9 cellular contexts compared by ENCODE assay signal in the genomic region with DNA sequence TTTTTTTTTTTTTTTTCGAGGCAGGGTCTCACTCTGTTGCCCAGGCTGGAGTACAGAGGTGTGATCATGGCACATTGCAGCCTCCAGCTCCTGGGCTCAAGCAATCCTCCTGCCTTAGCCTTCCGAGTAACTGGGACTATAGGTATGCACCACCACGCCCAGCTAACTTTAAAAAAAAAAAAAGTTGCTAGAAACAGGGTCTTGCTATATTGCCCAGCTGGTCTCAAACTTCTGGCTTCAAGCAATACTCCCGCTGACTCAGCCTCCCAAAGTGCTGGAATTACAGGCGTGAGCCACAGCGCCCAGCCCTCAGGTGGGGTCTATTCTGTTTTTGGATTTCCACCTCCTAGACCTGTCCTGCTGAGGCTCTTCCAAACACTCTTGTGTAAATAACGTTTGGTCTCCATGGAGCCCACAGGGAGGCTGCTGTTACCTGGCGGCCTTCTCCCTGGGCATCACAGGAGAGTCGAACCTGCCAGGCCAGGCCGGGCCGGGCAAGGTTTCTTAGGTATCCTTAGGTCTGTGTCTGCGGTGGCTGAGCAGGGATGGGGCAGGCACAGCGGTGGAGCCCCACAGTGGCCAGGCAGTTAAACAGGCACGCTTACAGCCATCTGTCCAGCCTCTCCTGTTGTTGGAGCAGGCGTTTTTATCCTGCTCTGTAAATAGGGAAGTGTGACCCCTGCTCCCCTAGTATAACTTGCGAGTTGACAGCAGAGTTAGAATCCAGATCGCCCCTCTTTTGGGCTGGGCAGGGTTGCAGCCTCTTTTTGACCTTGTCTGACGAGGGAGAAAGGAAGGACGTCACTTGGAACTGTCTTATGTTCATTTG. TPM values are rescaled to one million over a fixed set of nuclear protein-coding genes. Genes with fewer than 3 reads are reported as not detected.
DNase-seq lines count a peak whose midpoint lies in the region; ATAC-seq and TF ChIP-seq lines count a peak whose summit lies in the region.
"Had no signal": no experiment of that assay in that cellular context is flagged by ENCODE, and none has a peak within 500 bp of the region (broad histone marks: within the 10 kb centered on the region; RNA-seq: fewer than 3 reads in every experiment).

No MANE protein-coding gene starts in this region.

- no peaks in the 10 kb centered on the region for H3K27me3 ChIP-seq in adrenal gland
- no peaks in the 10 kb centered on the region for H3K27me3 ChIP-seq in sigmoid colon

- H3K4me3 ChIP-seq in adrenal gland (peak overlapping the region in 1 of 4 donors; percentile 23), sigmoid colon (peak overlapping the region in 2 of 4 donors; percentile 4 to 21)

- TF ChIP-seq CTCF in GM10266 (IDR thresholded peaks at IDR 0.05; ENCODE audit: control insufficient read depth, insufficient read depth, low read depth, missing control alignments) = peak; percentile 11
- TF ChIP-seq CTCF in adrenal gland (IDR thresholded peaks at IDR 0.05) = peak in 4 of 6 experiments; percentile 4 to 30 (median 20)
- peak in 1 of 4 experiments; percentile 13 for TF ChIP-seq CTCF in sigmoid colon (IDR thresholded peaks at IDR 0.05)

- WGBS in adrenal gland, 4 donors = 51 to 65% (median 59%) methylated on average over 14 to 19 of the region's 19 CpGs
- 38 to 72% methylated on average over 19 of the region's 19 CpGs for WGBS in sigmoid colon, 2 donors

- H3K27ac ChIP-seq in adrenal gland (peak overlapping the region; percentile 68 to 95 (median 87)), sigmoid colon (peak overlapping the region; percentile 86 to 90 (median 89))

- DNase-seq in GM10266 (ENCODE audit: extremely low spot score) = no peak
- peak in 4 of 7 donors; percentile 47 to 53 (median 49) for DNase-seq in adrenal gland
- peak; percentile 44 for DNase-seq in left cardiac atrium
- no peak for DNase-seq in sigmoid colon
- no peak for DNase-seq in NK-92 treated with Interleukin-12 subunit alpha and Interleukin-12 subunit beta, amount 100 ng/mL, for 24 hours (lab: John Stamatoyannopoulos, UW)
- DNase-seq in NCI-H128 (lab: John Stamatoyannopoulos, UW; ENCODE audit: unreplicated experiment) = no peak

- no peak for TF ChIP-seq EP300 in sigmoid colon (IDR thresholded peaks at IDR 0.05)

- no peak for TF ChIP-seq POLR2A in adrenal gland (IDR thresholded peaks at IDR 0.05)
- no peak for TF ChIP-seq POLR2A in sigmoid colon (IDR thresholded peaks at IDR 0.05)
- no peak for TF ChIP-seq POLR2A in GM18505 (IDR thresholded peaks at IDR 0.05; ENCODE audit: borderline replicate concordance, extremely low read depth, insufficient read depth, insufficient read length)

- H3K9me3 ChIP-seq in adrenal gland (replicated peaks in 1 of 3) (no peaks in the 10 kb centered on the region), sigmoid colon (no peaks in the 10 kb centered on the region)

- no peaks in the 10 kb centered on the region for H3K36me3 ChIP-seq in adrenal gland (replicated peaks in 1 of 2)
- peaks cover 0 to 8% (median 0%) of the 10 kb centered on the region in 4 donors for H3K36me3 ChIP-seq in sigmoid colon

- intact Hi-C loops in adrenal gland (cut with DNase I) (no loop called here), left cardiac atrium (cut with DNase I) (no loop called here), sigmoid colon (cut with DNase I) (loop anchor here (2.0 to 5.0 kb wide), 2 partner anchors 18 to 86 kb away; a partner anchor contains a TSS)

- ATAC-seq in left cardiac atrium (peak; percentile 42 to 51), HG03095 (IDR thresholded peaks at IDR 0.05; ENCODE audit: unreplicated experiment) (no peak), GM18505 (IDR thresholded peaks at IDR 0.05; ENCODE audit: unreplicated experiment) (no peak)

- H3K4me1 ChIP-seq in adrenal gland (replicated peaks in 1 of 2) (peaks cover 21 to 54% of the 10 kb centered on the region in 2 donors), sigmoid colon (peaks cover 0 to 62% (median 59%) of the 10 kb centered on the region in 4 donors)

RNA-seq across cellular contexts. Expression of a gene that starts 18.8 kb away (rescaled TPM):
- total RNA-seq in adrenal gland = 10 to 100 TPM; 52.9 to 92.9 (median 71.2) TPM
- 100 to 1,000 TPM in 1 of 3 donors, 10 to 100 TPM in 2; 42.8 to 103 (median 63.7) TPM for polyA plus RNA-seq in adrenal gland
- total RNA-seq in left cardiac atrium = 10 to 100 TPM; 64.5 to 70.4 TPM
- 10 to 100 TPM; 28.6 to 49.6 (median 33.9) TPM for total RNA-seq in sigmoid colon
- 10 to 100 TPM; 19.8 to 34.4 (median 20.8) TPM for polyA plus RNA-seq in sigmoid colon

RNA-seq across cellular contexts. Expression of a gene that starts 33.1 kb away (rescaled TPM):
- total RNA-seq in adrenal gland (10 to 100 TPM in 2 of 8 donors, 1 to 10 TPM in 6; 2.2 to 12.3 (median 5.8) TPM), left cardiac atrium (1 to 10 TPM; 5.4 to 7.3 TPM), sigmoid colon (1 to 10 TPM in 3 of 4 donors, under 1 TPM in 1; 0.36 to 1.8 (median 1.6) TPM)
- polyA plus RNA-seq in adrenal gland (10 to 100 TPM in 1 of 3 donors, 1 to 10 TPM in 2; 4.7 to 11.1 (median 6.0) TPM), sigmoid colon (10 to 100 TPM in 2 of 3 donors, 1 to 10 TPM in 1; 3.0 to 16.0 (median 12.1) TPM)

RNA-seq across cellular contexts. Expression of a gene that starts 39.4 kb away (rescaled TPM):
- total RNA-seq in adrenal gland (under 1 TPM in 1 of 8 donors, not detected in 7; 0.14 TPM), left cardiac atrium (not detected), sigmoid colon (under 1 TPM in 1 of 4 donors, not detected in 3; 0.55 TPM)
- polyA plus RNA-seq in adrenal gland (not detected), sigmoid colon (10 to 100 TPM in 2 of 3 donors, 1 to 10 TPM in 1; 4.8 to 19.3 (median 17.3) TPM)
- total RNA-seq: glomerular endothelial cell had no signal

RNA-seq across cellular contexts. Expression of a gene that starts 55.7 kb away (rescaled TPM):
- total RNA-seq in adrenal gland (100 to 1,000 TPM in 1 of 8 donors, 10 to 100 TPM in 7; 29.0 to 103 (median 51.1) TPM), left cardiac atrium (10 to 100 TPM; 75.1 to 82.8 TPM), sigmoid colon (10 to 100 TPM; 28.1 to 53.2 (median 49.8) TPM)
- polyA plus RNA-seq in adrenal gland (10 to 100 TPM; 16.0 to 50.1 (median 40.5) TPM), sigmoid colon (100 to 1,000 TPM; 107 to 227 (median 175) TPM)

Comparison
In these comparisons a context has a peak if more than half of its experiments do, and no peak if none do; other contexts are left out.
1. DNase-seq: peak in adrenal gland (4 of 7) and left cardiac atrium (single experiment); none in GM10266 (single experiment), sigmoid colon (single experiment), NK-92 treated with Interleukin-12 subunit alpha and Interleukin-12 subunit beta, amount 100 ng/mL, for 24 hours (single experiment) and NCI-H128 (single experiment).
2. ATAC-seq: peak in left cardiac atrium (2 of 2); none in HG03095 (single experiment) and GM18505 (single experiment).